In the genomic region with DNA sequence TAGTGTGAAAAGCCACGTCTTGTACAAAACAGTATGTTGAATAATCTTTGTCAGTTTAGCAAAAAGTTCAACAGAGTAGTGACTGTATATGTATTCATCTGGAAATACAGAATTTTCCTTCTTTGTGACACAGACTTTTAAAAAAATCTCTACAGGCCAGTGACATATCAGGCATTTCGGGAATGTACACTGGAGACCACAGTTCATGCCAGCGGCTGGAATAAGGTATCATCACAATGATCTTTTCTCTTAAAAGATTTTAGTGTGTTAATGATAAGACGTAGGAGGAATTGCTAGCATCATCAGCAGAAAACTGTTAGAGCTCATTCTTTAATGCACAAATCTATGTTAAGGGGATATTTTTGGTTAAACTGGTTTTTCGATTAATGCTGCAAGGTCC, we compare ENCODE assay signal across 27 cellular contexts. TPM values are rescaled to one million over a fixed set of nuclear protein-coding genes. Genes with fewer than 3 reads are reported as not detected.
DNase-seq lines count a peak whose midpoint lies in the region; ATAC-seq, FAIRE-seq and TF ChIP-seq lines count a peak whose summit lies in the region.
"Had no signal": no experiment of that assay in that cellular context is flagged by ENCODE, and none has a peak within 500 bp of the region (broad histone marks: within the 10 kb centered on the region; RNA-seq: fewer than 3 reads in every experiment).

No MANE protein-coding gene starts in this region.

- in situ Hi-C loops in HepG2 (cut with HindIII; ENCODE audit: extremely low pct_ligation_motif_present, low pct_unique_long_range_greater_than_20kb) (loop anchor here (5.0 kb wide), 1 partner anchor 34 kb away; no protein-coding TSS in a partner anchor), brain microvascular endothelial cell (cut with HindIII; ENCODE audit: low pct_ligation_motif_present, low sequenced_read_pairs) (no loop called here)

- no peak overlapping the region for H3K9ac ChIP-seq in HepG2 (ENCODE audit: insufficient read depth, low read depth, low read length)
- H3K9ac ChIP-seq: KMS-11 had no signal

- intact Hi-C loops in HepG2 (cut with micrococcal nuclease; ENCODE audit: unreplicated experiment) (no loop called here), right lobe of liver (cut with DNase I) (no loop called here), left colon (cut with DNase I, micrococcal nuclease) (no loop called here)

- DNase-seq in HepG2 (ENCODE audit: low spot score) (no peak), right lobe of liver (no peak), brain microvascular endothelial cell (peak; percentile 24), NCI-H2171 treated with DMSO at 0.1 percent for 48 hours (lab: John Stamatoyannopoulos, UW) (no peak), left colon (no peak)
- DNase-seq: 8988T; ACHN; BE2C; Calu3; CD8-positive, alpha-beta memory T cell; DMS79 treated with DMSO at 0.1 percent for 48 hours; H9; MM.1S; NCI-H1048; NCI-H1417; NCI-H1694; NCI-H2029 treated with DMSO at 0.1 percent for 48 hours; NCI-H2227 treated with DMSO at 0.1 percent for 48 hours; NCI-H69; SHP77 treated with DMSO at 0.1 percent for 48 hours had no signal

- no peaks in the 10 kb centered on the region for H4K20me1 ChIP-seq in HepG2 (ENCODE audit: insufficient read depth, low read length)

- ATAC-seq in HepG2 (no peak), right lobe of liver (no peak), GM18502 (IDR thresholded peaks at IDR 0.05; ENCODE audit: poor library complexity, unreplicated experiment) (no peak), left colon (no peak)
- ATAC-seq: GM23338 had no signal

- H3K4me1 ChIP-seq in HepG2 (ENCODE audit: insufficient read depth, low read length) (no peaks in the 10 kb centered on the region), right lobe of liver (no peaks in the 10 kb centered on the region)
- H3K4me1 ChIP-seq: BE2C had no signal

- H3K27ac ChIP-seq in HepG2 (ENCODE audit: extremely low read length, insufficient read depth, low read length), result no peak overlapping the region
- H3K27ac ChIP-seq in right lobe of liver, result no peak overlapping the region
- H3K27ac ChIP-seq in brain microvascular endothelial cell, result no peak overlapping the region
- H3K27ac ChIP-seq: KMS-11, RWPE1, SK-N-MC had no signal

- no peak overlapping the region for H3K4me2 ChIP-seq in HepG2 (ENCODE audit: low read depth, low read length)
- H3K4me2 ChIP-seq: GM23338, KMS-11 had no signal

- CTCF ChIA-PET in HepG2 (lab: Yijun Ruan, JAX; ENCODE audit: low intra/inter-chr PET ratio, low total read pairs), result no interaction called here

- H3K27me3 ChIP-seq in HepG2 (ENCODE audit: control insufficient read depth in 1 of 2, insufficient read depth in 2 of 2, low read length in 2 of 2) (no peaks in the 10 kb centered on the region), right lobe of liver (no peaks in the 10 kb centered on the region), brain microvascular endothelial cell (replicated peaks) (no peaks in the 10 kb centered on the region)
- H3K27me3 ChIP-seq: BE2C had no signal

- peak; percentile 42 for FAIRE-seq in HepG2 (lab: Jason Lieb, UNC)
- FAIRE-seq in islet of Langerhans (lab: Jason Lieb, UNC), result peak; percentile 9
- FAIRE-seq: GM18507 had no signal

- H3K79me2 ChIP-seq in HepG2 (ENCODE audit: insufficient read depth, low read length), result no peaks in the 10 kb centered on the region

- 93% methylated on average over 5 of the region's 5 CpGs for WGBS in HepG2 (ENCODE audit: low lambda C conversion rate)
- 99% methylated on average over 5 of the region's 5 CpGs for WGBS in right lobe of liver (ENCODE audit: insufficient coverage, low coverage, low lambda C conversion rate, missing lambda C conversion rate)

- no TSS peak for BruUV-seq in HepG2 (replicated peaks; lab: Mats Ljungman, UMichigan)

- no peak overlapping the region for H3K4me3 ChIP-seq in HepG2 (replicated peaks in 1 of 3; ENCODE audit: insufficient read depth in 1 of 3, low read depth in 2 of 3, low read length in 3 of 3)
- H3K4me3 ChIP-seq in right lobe of liver, result no peak overlapping the region
- H3K4me3 ChIP-seq in brain microvascular endothelial cell (ENCODE audit: low read depth, low read length), result no peak overlapping the region
- H3K4me3 ChIP-seq: GM23338, SK-N-MC had no signal

- no peak overlapping the region for H2AFZ ChIP-seq in HepG2 (ENCODE audit: low read length)
- H2AFZ ChIP-seq: GM23338 had no signal

- no peak for TF ChIP-seq POLR2A in HepG2 (IDR thresholded peaks at IDR 0.05; ENCODE audit: insufficient read depth in 1 of 2, low read depth in 2 of 2, low read length in 2 of 2)
- no peak for TF ChIP-seq POLR2A in right lobe of liver (IDR thresholded peaks at IDR 0.05)

- TF ChIP-seq EP300 in HepG2 (IDR thresholded peaks at IDR 0.05; ENCODE audit: low read depth in 2 of 2, low read length in 2 of 2) (no peak), HepG2 (CRISPR knock-in tag; IDR thresholded peaks at IDR 0.05; ENCODE audit: borderline replicate concordance) (no peak)

- TF ChIP-seq CTCF in HepG2 (CRISPR knock-in tag; IDR thresholded peaks at IDR 0.05) (no peak), right lobe of liver (IDR thresholded peaks at IDR 0.05) (no peak), brain microvascular endothelial cell (IDR thresholded peaks at IDR 0.05; ENCODE audit: low read depth, low read length, missing control alignments) (no peak)

- POLR2A ChIA-PET in HepG2 (lab: Yijun Ruan, JAX), result no interaction called here

- H3K9me3 ChIP-seq in HepG2 (ENCODE audit: low read length) (no peaks in the 10 kb centered on the region), right lobe of liver (no peaks in the 10 kb centered on the region)
- H3K9me3 ChIP-seq: BE2C had no signal

- H3K36me3 ChIP-seq in HepG2 (replicated peaks in 1 of 2; ENCODE audit: control insufficient read depth in 1 of 2, insufficient read depth in 2 of 2, low read length in 2 of 2) (peaks cover 4 to 14% of the 10 kb centered on the region in 2 experiments; a peak in 4 of 5 replicates), right lobe of liver (peaks cover 0 to 16% (median 7%) of the 10 kb centered on the region in 4 donors), brain microvascular endothelial cell (replicated peaks) (peaks cover 6% of the 10 kb centered on the region)

- TF ChIP-seq RAD21 in HepG2 (CRISPR knock-in tag; IDR thresholded peaks at IDR 0.05), result no peak

TF ChIP-seq in HepG2, 621 proteins besides CTCF, POLR2A, EP300 and RAD21:
- TF ChIP-seq TEAD2 (CRISPR knock-in tag; IDR thresholded peaks at IDR 0.05) (no peak), HCFC1 (IDR thresholded peaks at IDR 0.05; ENCODE audit: low read depth, low read length) (no peak), ZNF34 (CRISPR knock-in tag; IDR thresholded peaks at IDR 0.05; ENCODE audit: borderline replicate concordance) (no peak), ZFP36 (IDR thresholded peaks at IDR 0.05; ENCODE audit: borderline replicate concordance, low read depth, low read length, partially characterized antibody) (no peak)

RNA-seq across cellular contexts. Expression of a gene that starts 57.4 kb away (rescaled TPM):
- total RNA-seq in HepG2 (2016; rRNA removed; fragmentation: Illumina TruSeq; extraction: Trizol) (13.4 and 13.5 TPM in 2 replicates), right lobe of liver (10 to 100 TPM; 26.2 to 44.5 (median 37.3) TPM), left colon (10 to 100 TPM; 49.8 to 54.6 TPM)
- total RNA-seq in HepG2 (2016; cell fraction: cytosol; rRNA removed; fragmentation: Illumina TruSeq; extraction: Trizol; ENCODE audit: low read depth), result 8.7 and 9.3 TPM in 2 replicates
- total RNA-seq in HepG2 (2016; cell fraction: insoluble cytoplasmic fraction; rRNA removed; fragmentation: Illumina TruSeq; extraction: Trizol), result 11.7 and 11.9 TPM in 2 replicates
- total RNA-seq in HepG2 (2016; cell fraction: membrane; rRNA removed; fragmentation: Illumina TruSeq; extraction: Trizol), result 17.2 and 17.6 TPM in 2 replicates
- 9.3 and 13.9 TPM in 2 replicates for total RNA-seq in HepG2 (2016; cell fraction: nucleus; rRNA removed; fragmentation: Illumina TruSeq; extraction: Trizol)
- 14.1 and 14.6 TPM in 2 replicates for polyA plus RNA-seq in HepG2 (2011; rRNA removed)
- 12.3 and 14.8 TPM in 2 replicates for polyA plus RNA-seq in HepG2 (2011; cell fraction: cytosol; rRNA removed)
- 6.2 and 6.7 TPM in 2 replicates for polyA plus RNA-seq in HepG2 (2011; cell fraction: nucleus; rRNA removed)
- 12.5 and 13.1 TPM in 2 replicates for polyA plus RNA-seq in HepG2 (2012)
- 7.3 and 7.7 TPM in 2 replicates for polyA plus RNA-seq in HepG2 (2016; cell fraction: cytosol; fragmentation: Illumina TruSeq; extraction: Trizol; ENCODE audit: low read depth)
- polyA plus RNA-seq in HepG2 (2016; cell fraction: insoluble cytoplasmic fraction; fragmentation: Illumina TruSeq; extraction: Trizol; ENCODE audit: low read depth), result 12.8 and 13.3 TPM in 2 replicates
- 12.3 and 13.0 TPM in 2 replicates for polyA plus RNA-seq in HepG2 (2016; cell fraction: membrane; fragmentation: Illumina TruSeq; extraction: Trizol; ENCODE audit: low read depth)
- 10.7 and 11.2 TPM in 2 replicates for polyA plus RNA-seq in HepG2 (2016; cell fraction: nucleus; fragmentation: Illumina TruSeq; extraction: Trizol; ENCODE audit: insufficient read depth, low read depth)
- polyA minus RNA-seq in HepG2 (2011; rRNA and poly(A)+ RNA removed; ENCODE audit: low replicate concordance), result 22.9 and 28.7 TPM in 2 replicates
- polyA minus RNA-seq in HepG2 (2011; cell fraction: cytosol; rRNA and poly(A)+ RNA removed), result 11.3 and 13.1 TPM in 2 replicates
- polyA minus RNA-seq in HepG2 (2011; cell fraction: nucleus; rRNA and poly(A)+ RNA removed), result 15.7 and 16.4 TPM in 2 replicates
